In genomic region chr16:30600929-30601328, GRCh38 we compare ENCODE assay signal across 4 cellular contexts. TPM values are rescaled to one million over a fixed set of nuclear protein-coding genes. Genes with fewer than 3 reads are reported as not detected.
"Had no signal": no experiment of that assay in that cellular context is flagged by ENCODE, and none has a peak within 500 bp of the region (broad histone marks: within the 10 kb centered on the region; RNA-seq: fewer than 3 reads in every experiment).

No MANE protein-coding gene starts in this region.

- ATAC-seq: GM12878 had no signal

- DNase-seq: GDM1, GF-D8 had no signal

- H3K4me3 ChIP-seq: GM12878 had no signal

RNA-seq across cellular contexts. Expression of gene ZNF785, which starts 15.4 kb away (rescaled TPM):
- total RNA-seq: G401 had no signal
